ENCODE assay signal across 8 cellular contexts in genomic region chr9:35606138-35606504, GRCh38. TPM values are rescaled to one million over a fixed set of nuclear protein-coding genes. Genes with fewer than 3 reads are reported as not detected.
DNase-seq lines count a peak whose midpoint lies in the region; ATAC-seq and TF ChIP-seq lines count a peak whose summit lies in the region.

No MANE protein-coding gene starts in this region.

- H4K5ac ChIP-seq in H9 (ENCODE audit: insufficient read length, low read depth, low read length) = no peak overlapping the region

- no peak overlapping the region for H2AFZ ChIP-seq in H9 (ENCODE audit: low read length)

- WGBS in H9 (ENCODE audit: extremely low coverage, insufficient read length, low lambda C conversion rate) = no CpG with 5 or more reads among the region's 5 CpGs
- 16 to 24% methylated on average over 5 of the region's 5 CpGs for WGBS in lung, 2 donors

- H3K9me3 Mint-ChIP-seq in H9 = no peaks in the 10 kb centered on the region; a peak in 1 of 5 replicates

- no peak overlapping the region for H3K14ac ChIP-seq in H9 (ENCODE audit: insufficient read depth, low read length)

- peak overlapping the region; percentile 16 for H3K9ac ChIP-seq in H9 (ENCODE audit: extremely low read depth, insufficient read length, low read length)

- H3K79me2 ChIP-seq in H9 (ENCODE audit: insufficient read depth, low read length) = no peaks in the 10 kb centered on the region

- H2BK12ac ChIP-seq in H9 (ENCODE audit: insufficient read length, low read depth, low read length) = no peak overlapping the region

- ATAC-seq in lung (ENCODE audit: insufficient read depth, low FRiP score) = no peak

- H3K4me2 ChIP-seq in H9 (ENCODE audit: insufficient read depth, insufficient read length, low read length) = peak overlapping the region; percentile 81

- H3K18ac ChIP-seq in H9 (ENCODE audit: insufficient read length, low read depth, low read length) = no peak overlapping the region

- peak overlapping the region; percentile 72 to 85 for H3K4me3 Mint-ChIP-seq in H9

- no peak overlapping the region for H4K8ac ChIP-seq in H9 (replicated peaks; ENCODE audit: insufficient read length, low read depth, low read length)

- H3K4me1 ChIP-seq in H9 (ENCODE audit: insufficient read depth, low read length) = no peaks in the 10 kb centered on the region; the same call in 1 of the 2 replicates
- H3K4me1 ChIP-seq in lung (ENCODE audit: control insufficient read depth in 2 of 2, insufficient read depth in 2 of 2, low read length in 2 of 2) = peaks cover 0 to 4% of the 10 kb centered on the region in 2 donors

- peak overlapping the region; percentile 64 for H3K4me3 ChIP-seq in astrocyte of the cerebellum (ENCODE audit: low read depth, low read length)
- peak overlapping the region; percentile 64 for H3K4me3 ChIP-seq in lung

- in situ Hi-C loops in astrocyte of the cerebellum (cut with HindIII; ENCODE audit: low sequenced_read_pairs) = loop anchor here (10.0 kb wide), 1 partner anchor 69 kb away; the partner anchor contains the start of gene CA9

- H3T11ph ChIP-seq in H9 (ENCODE audit: low read length) = no peak overlapping the region

- H4K91ac ChIP-seq in H9 (ENCODE audit: insufficient read length, low read depth, low read length) = no peak overlapping the region

- H3K4me1 Mint-ChIP-seq in H9 = peaks cover 14 to 23% of the 10 kb centered on the region in 2 experiments

- no peak for DNase-seq in H9
- no peak for DNase-seq in astrocyte of the cerebellum (ENCODE audit: low read depth)
- DNase-seq in lung (ENCODE audit: low spot score) = no peak
- DNase-seq in NCI-H128 (lab: John Stamatoyannopoulos, UW; ENCODE audit: unreplicated experiment) = no peak
- DNase-seq in DMS153 (lab: John Stamatoyannopoulos, UW) = no peak
- no peak for DNase-seq in germinal center (ENCODE audit: low spot score)
- no peak for DNase-seq in NOMO-1 (lab: John Stamatoyannopoulos, UW; ENCODE audit: unreplicated experiment in 2 of 2)

- H2AK5ac ChIP-seq in H9 (ENCODE audit: insufficient read length, low read length) = no peak overlapping the region

- peak overlapping the region in 1 of 3 experiments; percentile 29; a peak in 1 of 7 replicates for H3K27ac Mint-ChIP-seq in H9

- no peaks in the 10 kb centered on the region for H3K27me3 ChIP-seq in H9 (ENCODE audit: insufficient read depth, low read length)
- H3K27me3 ChIP-seq in lung (ENCODE audit: control insufficient read depth, insufficient read depth) = no peaks in the 10 kb centered on the region

- H3K9me3 ChIP-seq in H9 (ENCODE audit: control insufficient read depth, low read depth, low read length) (no peaks in the 10 kb centered on the region), lung (ENCODE audit: control insufficient read depth in 2 of 2, insufficient read depth in 1 of 2, low read length in 1 of 2) (no peaks in the 10 kb centered on the region)

- H3K23me2 ChIP-seq in H9 (ENCODE audit: insufficient read length, low read depth, low read length, poor library complexity, severe bottlenecking) = peaks cover 15% of the 10 kb centered on the region

- TF ChIP-seq CTCF in 22Rv1 (IDR thresholded peaks at IDR 0.05) (no peak), H9 (conservative IDR thresholded peaks at IDR 0.05) (no peak), astrocyte of the cerebellum (IDR thresholded peaks at IDR 0.05; ENCODE audit: low read depth, low read length, missing control alignments) (no peak), lung (IDR thresholded peaks at IDR 0.05; ENCODE audit: control extremely low read depth, extremely low read depth) (no peak)

- H3K27me3 Mint-ChIP-seq in H9 (ENCODE audit: low read depth) = peaks cover 3% of the 10 kb centered on the region; the same call in 1 of the 2 replicates

- no peak overlapping the region for H3K4ac ChIP-seq in H9 (ENCODE audit: low read depth, low read length)

- no peak overlapping the region for H2BK20ac ChIP-seq in H9 (ENCODE audit: low read depth, low read length, poor library complexity, severe bottlenecking)

- no peaks in the 10 kb centered on the region for H3K79me1 ChIP-seq in H9 (ENCODE audit: insufficient read depth, low read depth, low read length, poor library complexity, severe bottlenecking)

- H2BK5ac ChIP-seq in H9 (ENCODE audit: insufficient read length, low read length) = no peak overlapping the region

- peak overlapping the region; percentile 91 for H3K27ac ChIP-seq in 22Rv1
- no peak overlapping the region for H3K27ac ChIP-seq in H9 (ENCODE audit: insufficient read length, low read depth, low read length)
- H3K27ac ChIP-seq in lung (ENCODE audit: low read depth in 1 of 2, low read length in 1 of 2) = peak overlapping the region in 1 of 2 donors; percentile 82

- no peak overlapping the region for H3K56ac ChIP-seq in H9 (ENCODE audit: insufficient read length, low read depth, low read length)

- peaks cover 9 to 25% (median 21%) of the 10 kb centered on the region in 3 experiments; a peak in 6 of 7 replicates for H3K36me3 Mint-ChIP-seq in H9 (ENCODE audit: insufficient read depth in 1 of 3, low read depth in 3 of 3)

- H2BK120ac ChIP-seq in H9 (ENCODE audit: low read depth, low read length, poor library complexity, severe bottlenecking) = no peak overlapping the region

- peaks cover 2 to 23% of the 10 kb centered on the region in 2 donors for H3K36me3 ChIP-seq in lung (ENCODE audit: control insufficient read depth in 2 of 2, insufficient read depth in 2 of 2, low read length in 2 of 2)

- H2BK15ac ChIP-seq in H9 (ENCODE audit: low read depth, low read length) = no peak overlapping the region

- no peak overlapping the region for H3K23ac ChIP-seq in H9 (ENCODE audit: insufficient read length, low read depth, low read length)

- H4K20me1 ChIP-seq in H9 (ENCODE audit: control insufficient read depth, insufficient read depth, insufficient read length) = no peaks in the 10 kb centered on the region

RNA-seq across cellular contexts. Expression of gene TESK1, which starts 1.1 kb away (rescaled TPM):
- 28.1 and 28.6 TPM in 2 replicates for total RNA-seq in H9 (2021)
- 10 to 100 TPM; 13.7 to 46.9 TPM for total RNA-seq in lung
- 10 to 100 TPM; 20.8 to 40.1 TPM for polyA plus RNA-seq in lung

RNA-seq across cellular contexts. Expression of gene CD72, which starts 12.1 kb away (rescaled TPM):
- total RNA-seq in H9 (2021) (3.3 and 3.9 TPM in 2 replicates), lung (1 to 10 TPM; 5.2 to 6.6 TPM)
- polyA plus RNA-seq in lung = 10 to 100 TPM in 1 of 2 donors, 1 to 10 TPM in 1; 3.1 to 10.6 TPM

RNA-seq across cellular contexts. Expression of gene SIT1, which starts 44.6 kb away (rescaled TPM):
- 1.3 and 1.6 TPM in 2 replicates for total RNA-seq in H9 (2021)
- 1 to 10 TPM in 1 of 2 donors, under 1 TPM in 1; 0.92 to 3.8 TPM for total RNA-seq in lung
- polyA plus RNA-seq in lung = 1 to 10 TPM in 1 of 2 donors, under 1 TPM in 1; 0.87 to 1.9 TPM

RNA-seq across cellular contexts. Expression of gene RMRP, which starts 51.7 kb away (rescaled TPM):
- 18,417 and 20,652 TPM in 2 replicates for total RNA-seq in H9 (2021)
- over 10,000 TPM; 30,229 to 39,735 TPM for total RNA-seq in lung
- polyA plus RNA-seq in lung = 100 to 1,000 TPM in 1 of 2 donors, 10 to 100 TPM in 1; 44.8 to 325 TPM

RNA-seq across cellular contexts. Expression of gene CCDC107, which starts 52.0 kb away (rescaled TPM):
- total RNA-seq in H9 (2021) (11.3 and 12.0 TPM in 2 replicates), lung (10 to 100 TPM in 1 of 2 donors, 1 to 10 TPM in 1; 9.9 to 32.8 TPM)
- 10 to 100 TPM; 29.2 to 53.9 TPM for polyA plus RNA-seq in lung
